ENCODE assay signal across 23 cellular contexts in the genomic region with DNA sequence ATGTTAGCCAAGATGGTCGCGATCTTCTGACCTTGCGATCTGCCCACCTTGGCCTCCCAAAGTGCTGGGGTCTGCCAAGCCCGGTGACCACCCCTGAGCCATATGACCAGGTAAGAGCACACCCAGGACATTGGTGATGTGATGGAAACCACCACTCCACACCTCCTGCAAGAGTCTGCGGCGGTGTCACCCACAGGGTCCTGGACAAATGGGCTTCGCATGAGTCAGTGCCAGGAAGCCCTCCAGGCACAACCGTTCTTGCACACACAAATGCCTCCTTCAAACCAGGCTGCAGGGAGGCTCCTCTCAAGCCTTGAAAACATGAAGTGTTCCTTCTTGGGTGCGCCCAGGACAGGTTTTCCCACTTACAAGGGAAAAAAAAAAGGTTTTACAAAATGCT. TPM values are rescaled to one million over a fixed set of nuclear protein-coding genes. Genes with fewer than 3 reads are reported as not detected.
DNase-seq lines count a peak whose midpoint lies in the region; ATAC-seq and TF ChIP-seq lines count a peak whose summit lies in the region.
"Had no signal": no experiment of that assay in that cellular context is flagged by ENCODE, and none has a peak within 500 bp of the region (broad histone marks: within the 10 kb centered on the region; RNA-seq: fewer than 3 reads in every experiment).

No MANE protein-coding gene starts in this region.

- H3K36me3 ChIP-seq in sigmoid colon (no peaks in the 10 kb centered on the region), endodermal cell (ENCODE audit: control insufficient read depth, insufficient read depth, low read length) (no peaks in the 10 kb centered on the region)
- H3K36me3 ChIP-seq: transverse colon had no signal

- H3K4me1 ChIP-seq in sigmoid colon (peaks cover 0 to 37% (median 31%) of the 10 kb centered on the region in 4 donors), endodermal cell (ENCODE audit: control insufficient read depth, insufficient read depth, low read length) (no peaks in the 10 kb centered on the region)

- TF ChIP-seq CTCF in CD4-positive, alpha-beta T cell (IDR thresholded peaks at IDR 0.05), result no peak
- TF ChIP-seq CTCF in sigmoid colon (IDR thresholded peaks at IDR 0.05) (no peak), endodermal cell (conservative IDR thresholded peaks at IDR 0.05) (no peak)

- DNase-seq in CD4-positive, alpha-beta T cell, result no peak
- DNase-seq in NCI-H69 (lab: John Stamatoyannopoulos, UW) (peak; percentile 52), foreskin melanocyte (peak; percentile 57), sigmoid colon (peak; percentile 25), COR-L47 (lab: John Stamatoyannopoulos, UW) (no peak), endodermal cell (no peak)
- no peak for DNase-seq in activated CD4-positive, alpha-beta T cell treated with anti-CD3 and anti-CD28 coated beads, Interleukin-2, amount 10 ng/mL, durations not matched to agents 24 days and 14 days
- DNase-seq: activated CD4-positive, alpha-beta T cell treated with anti-CD3 and anti-CD28 coated beads for 48 hours; activated CD8-positive, alpha-beta memory T cell treated with anti-CD3 and anti-CD28 coated beads, Interleukin-2, amount 10 ng/mL, durations not matched to agents 7 days and 5 days; central memory CD4-positive, alpha-beta T cell; dermis blood vessel endothelial cell; foreskin fibroblast; NCI-H2227 treated with DMSO at 0.1 percent for 48 hours; OCI-M1; stimulated activated naive CD8-positive, alpha-beta T cell treated with anti-CD3 and anti-CD28 coated beads, Interleukin-15, amount 100 ng/mL, for 72 hours; transverse colon had no signal

- ATAC-seq in CD4-positive, alpha-beta T cell (ENCODE audit: poor library complexity), result no peak
- no peak for ATAC-seq in GM19035 (IDR thresholded peaks at IDR 0.05; ENCODE audit: unreplicated experiment)
- ATAC-seq: activated CD8-positive, alpha-beta memory T cell treated with anti-CD3 and anti-CD28 coated beads, Interleukin-2, amount 10 ng/mL, durations not matched to agents 7 days and 5 days; activated naive CD4-positive, alpha-beta T cell treated with anti-CD3 and anti-CD28 coated beads, Interleukin-2, amount 50 U/mL, for 72 hours; HCT116; K562; stimulated activated naive CD8-positive, alpha-beta T cell treated with anti-CD3 and anti-CD28 coated beads, Interleukin-15, amount 100 ng/mL, for 72 hours had no signal

- H3K4me1 Mint-ChIP-seq in CD4-positive, alpha-beta T cell (ENCODE audit: low read depth), result peaks cover 58% of the 10 kb centered on the region
- peaks cover 27% of the 10 kb centered on the region for H3K4me1 Mint-ChIP-seq in activated CD4-positive, alpha-beta T cell treated with anti-CD3 and anti-CD28 coated beads, Interleukin-2, amount 10 ng/mL, durations not matched to agents 24 days and 14 days
- H3K4me1 Mint-ChIP-seq in endodermal cell, result peaks cover 4% of the 10 kb centered on the region

- POLR2A ChIA-PET in CD4-positive, alpha-beta T cell (lab: Charles Lee), result interaction anchor here (0.7 to 3.0 kb wide), 6 partner anchors 11 to 99 kb away, joined by 3 to 14 read pairs (median 5); partner anchors contain the start of genes MPHOSPH9 and MTRFR

- TF ChIP-seq POLR2A in sigmoid colon (IDR thresholded peaks at IDR 0.05), result no peak

- no peak for TF ChIP-seq EP300 in sigmoid colon (IDR thresholded peaks at IDR 0.05)

- CTCF ChIA-PET in CD4-positive, alpha-beta T cell (lab: Charles Lee), result no interaction called here

- intact Hi-C loops in CD4-positive, alpha-beta T cell (cut with DNase I, micrococcal nuclease), result no loop called here
- intact Hi-C loops in sigmoid colon (cut with DNase I), result no loop called here
- intact Hi-C loops in activated CD4-positive, alpha-beta T cell treated with anti-CD3 and anti-CD28 coated beads, Interleukin-2, amount 10 ng/mL, durations not matched to agents 24 days and 14 days (cut with micrococcal nuclease), result no loop called here

- no peaks in the 10 kb centered on the region for H3K9me3 ChIP-seq in CD4-positive, alpha-beta T cell (ENCODE audit: control insufficient read depth, low read length)
- no peaks in the 10 kb centered on the region for H3K9me3 ChIP-seq in sigmoid colon
- H3K9me3 ChIP-seq in endodermal cell (ENCODE audit: control insufficient read depth, low read length), result no peaks in the 10 kb centered on the region
- H3K9me3 ChIP-seq: transverse colon had no signal

- peaks cover 4% of the 10 kb centered on the region for H3K36me3 Mint-ChIP-seq in CD4-positive, alpha-beta T cell (ENCODE audit: low read depth)
- H3K36me3 Mint-ChIP-seq in activated CD4-positive, alpha-beta T cell treated with anti-CD3 and anti-CD28 coated beads, Interleukin-2, amount 10 ng/mL, durations not matched to agents 24 days and 14 days (ENCODE audit: low read depth), result peaks cover 6% of the 10 kb centered on the region
- peaks cover 10% of the 10 kb centered on the region for H3K36me3 Mint-ChIP-seq in endodermal cell (ENCODE audit: low read depth)
- H3K36me3 Mint-ChIP-seq: activated CD8-positive, alpha-beta memory T cell treated with anti-CD3 and anti-CD28 coated beads, Interleukin-2, amount 10 ng/mL, durations not matched to agents 7 days and 5 days had no signal

- peak overlapping the region; percentile 91 for H3K27ac Mint-ChIP-seq in CD4-positive, alpha-beta T cell
- no peak overlapping the region for H3K27ac Mint-ChIP-seq in activated CD4-positive, alpha-beta T cell treated with anti-CD3 and anti-CD28 coated beads, Interleukin-2, amount 10 ng/mL, durations not matched to agents 24 days and 14 days
- H3K27ac Mint-ChIP-seq in endodermal cell, result no peak overlapping the region
- H3K27ac Mint-ChIP-seq: activated CD8-positive, alpha-beta memory T cell treated with anti-CD3 and anti-CD28 coated beads, Interleukin-2, amount 10 ng/mL, durations not matched to agents 7 days and 5 days; activated naive CD4-positive, alpha-beta T cell treated with anti-CD3 and anti-CD28 coated beads, Interleukin-2, amount 50 U/mL, for 72 hours; stimulated activated naive CD8-positive, alpha-beta T cell treated with anti-CD3 and anti-CD28 coated beads, Interleukin-15, amount 100 ng/mL, for 72 hours; T-helper 1 cell treated with Interleukin-12 subunit alpha and Interleukin-12 subunit beta and Interleukin-4 antibody, amounts not matched to agents 30 μg/mL and 1 μg/mL, for 36 hours had no signal

- H3K4me3 Mint-ChIP-seq in CD4-positive, alpha-beta T cell, result no peak overlapping the region
- H3K4me3 Mint-ChIP-seq in activated CD4-positive, alpha-beta T cell treated with anti-CD3 and anti-CD28 coated beads, Interleukin-2, amount 10 ng/mL, durations not matched to agents 24 days and 14 days, result no peak overlapping the region
- H3K4me3 Mint-ChIP-seq in endodermal cell, result no peak overlapping the region
- H3K4me3 Mint-ChIP-seq: activated CD8-positive, alpha-beta memory T cell treated with anti-CD3 and anti-CD28 coated beads, Interleukin-2, amount 10 ng/mL, durations not matched to agents 7 days and 5 days; stimulated activated naive CD8-positive, alpha-beta T cell treated with anti-CD3 and anti-CD28 coated beads, Interleukin-15, amount 100 ng/mL, for 72 hours; T-helper 1 cell treated with Interleukin-12 subunit alpha and Interleukin-12 subunit beta and Interleukin-4 antibody, amounts not matched to agents 30 μg/mL and 1 μg/mL, for 36 hours had no signal

- WGBS in sigmoid colon, 2 donors, result 95% methylated on average over 9 of the region's 9 CpGs
- 96% methylated on average over 9 of the region's 9 CpGs for WGBS in endodermal cell (ENCODE audit: insufficient coverage in 1 of 2, insufficient read length in 1 of 2), 2 experiments

- H3K4me3 ChIP-seq in sigmoid colon (no peak overlapping the region), endodermal cell (ENCODE audit: low read length) (no peak overlapping the region)
- H3K4me3 ChIP-seq: K562, transverse colon had no signal

- no peaks in the 10 kb centered on the region for H3K9me3 Mint-ChIP-seq in CD4-positive, alpha-beta T cell
- no peaks in the 10 kb centered on the region for H3K9me3 Mint-ChIP-seq in activated CD4-positive, alpha-beta T cell treated with anti-CD3 and anti-CD28 coated beads, Interleukin-2, amount 10 ng/mL, durations not matched to agents 24 days and 14 days
- peaks cover 6% of the 10 kb centered on the region for H3K9me3 Mint-ChIP-seq in endodermal cell
- H3K9me3 Mint-ChIP-seq: stimulated activated naive CD8-positive, alpha-beta T cell treated with anti-CD3 and anti-CD28 coated beads, Interleukin-15, amount 100 ng/mL, for 72 hours; T-helper 1 cell treated with Interleukin-12 subunit alpha and Interleukin-12 subunit beta and Interleukin-4 antibody, amounts not matched to agents 30 μg/mL and 1 μg/mL, for 36 hours had no signal

- H3K27me3 Mint-ChIP-seq in CD4-positive, alpha-beta T cell, result no peaks in the 10 kb centered on the region
- H3K27me3 Mint-ChIP-seq in activated CD4-positive, alpha-beta T cell treated with anti-CD3 and anti-CD28 coated beads, Interleukin-2, amount 10 ng/mL, durations not matched to agents 24 days and 14 days, result no peaks in the 10 kb centered on the region
- H3K27me3 Mint-ChIP-seq in endodermal cell (ENCODE audit: insufficient read depth), result no peaks in the 10 kb centered on the region
- H3K27me3 Mint-ChIP-seq: activated CD8-positive, alpha-beta memory T cell treated with anti-CD3 and anti-CD28 coated beads, Interleukin-2, amount 10 ng/mL, durations not matched to agents 7 days and 5 days; stimulated activated naive CD8-positive, alpha-beta T cell treated with anti-CD3 and anti-CD28 coated beads, Interleukin-15, amount 100 ng/mL, for 72 hours had no signal

- H3K27me3 ChIP-seq in CD4-positive, alpha-beta T cell (ENCODE audit: control insufficient read depth, insufficient read depth, low read length), result no peaks in the 10 kb centered on the region
- H3K27me3 ChIP-seq in sigmoid colon (no peaks in the 10 kb centered on the region), endodermal cell (ENCODE audit: control insufficient read depth, insufficient read depth, low read length, poor library complexity, severe bottlenecking) (no peaks in the 10 kb centered on the region)
- H3K27me3 ChIP-seq: transverse colon had no signal

- H3K27ac ChIP-seq in CD4-positive, alpha-beta T cell (ENCODE audit: low read depth, low read length), result no peak overlapping the region
- H3K27ac ChIP-seq in sigmoid colon, result no peak overlapping the region
- no peak overlapping the region for H3K27ac ChIP-seq in endodermal cell (ENCODE audit: low read depth, low read length)
- H3K27ac ChIP-seq: C4-2B, epithelial cell of prostate had no signal

- H3K9ac ChIP-seq in endodermal cell (ENCODE audit: extremely low read depth, low read length, poor library complexity, severe bottlenecking), result no peak overlapping the region

RNA-seq across cellular contexts. Expression of gene PITPNM2, which starts 16.6 kb away (rescaled TPM):
- total RNA-seq in CD4-positive, alpha-beta T cell, result 10 to 100 TPM; 37.3 to 38.3 TPM
- total RNA-seq in sigmoid colon (10 to 100 TPM in 2 of 4 donors, 1 to 10 TPM in 2; 6.4 to 19.5 (median 11.7) TPM), endodermal cell (10 to 100 TPM in 1 of 2 donors, 1 to 10 TPM in 1; 3.2 to 13.4 TPM)
- 10 to 100 TPM in 1 of 3 donors, 1 to 10 TPM in 2; 1.8 to 11.3 (median 2.3) TPM for polyA plus RNA-seq in sigmoid colon
- total RNA-seq in activated CD4-positive, alpha-beta T cell treated with anti-CD3 and anti-CD28 coated beads, Interleukin-2, amount 10 ng/mL, durations not matched to agents 24 days and 14 days, result 19.0 and 19.2 TPM in 2 replicates
- polyA plus RNA-seq in endodermal cell (2013, experiment 1 of 2), result 3.0 TPM
- polyA plus RNA-seq in endodermal cell (2013, experiment 2 of 2), result 2.6 TPM

Comparison
In these comparisons a context has a peak if more than half of its experiments do, and no peak if none do; other contexts are left out.
1. DNase-seq: peak in NCI-H69 (single experiment), foreskin melanocyte (single experiment) and sigmoid colon (single experiment); none in CD4-positive, alpha-beta T cell (0 of 10), activated CD4-positive, alpha-beta T cell treated with anti-CD3 and anti-CD28 coated beads, Interleukin-2, amount 10 ng/mL, durations not matched to agents 24 days and 14 days (single experiment), COR-L47 (single experiment) and endodermal cell (single experiment).